Comparison of ENCODE assay signal across 15 cellular contexts in genomic region chr12:75364918-75365317, GRCh38. TPM values are rescaled to one million over a fixed set of nuclear protein-coding genes. Genes with fewer than 3 reads are reported as not detected.
DNase-seq lines count a peak whose midpoint lies in the region; ATAC-seq and TF ChIP-seq lines count a peak whose summit lies in the region.
"Had no signal": no experiment of that assay in that cellular context is flagged by ENCODE, and none has a peak within 500 bp of the region (broad histone marks: within the 10 kb centered on the region; RNA-seq: fewer than 3 reads in every experiment).

No MANE protein-coding gene starts in this region.

- no peak for ATAC-seq in HG03139 (IDR thresholded peaks at IDR 0.05; ENCODE audit: unreplicated experiment)
- ATAC-seq: stimulated activated naive CD8-positive, alpha-beta T cell treated with anti-CD3 and anti-CD28 coated beads, Interleukin-15, Interleukin-2, amounts not matched to agents 100 U/mL and 50 U/mL, for 24 hours had no signal

- H3K9me3 ChIP-seq in left ventricle myocardium inferior (replicated peaks) (no peaks in the 10 kb centered on the region), tibial nerve (no peaks in the 10 kb centered on the region)
- H3K9me3 ChIP-seq: SJSA1 had no signal

- TF ChIP-seq EP300 in tibial nerve (IDR thresholded peaks at IDR 0.05) = no peak

- DNase-seq in AML-193 (lab: John Stamatoyannopoulos, UW) (peak; percentile 75 to 79), HFF-Myc (ENCODE audit: extremely low read depth, low read depth) (peak; percentile 42), OCI-M1 (lab: John Stamatoyannopoulos, UW) (peak; percentile 87), left ventricle myocardium inferior (no peak), DMS153 (lab: John Stamatoyannopoulos, UW) (no peak), NCI-H187 (lab: John Stamatoyannopoulos, UW) (no peak), tibial nerve (ENCODE audit: low spot score in 2 of 2) (no peak)
- DNase-seq: cortex of kidney; islet precursor cell; stimulated activated naive CD8-positive, alpha-beta T cell treated with anti-CD3 and anti-CD28 coated beads, Interleukin-15, Interleukin-2, amounts not matched to agents 100 U/mL and 50 U/mL, for 24 hours had no signal

- intact Hi-C loops in left ventricle myocardium inferior (cut with micrococcal nuclease) = no loop called here

- no peak for TF ChIP-seq CTCF in HFF-Myc (IDR thresholded peaks at IDR 0.05; ENCODE audit: low read depth, low read length, missing control alignments)
- TF ChIP-seq CTCF in left ventricle myocardium inferior (IDR thresholded peaks at IDR 0.05; ENCODE audit: borderline replicate concordance) = no peak
- no peak for TF ChIP-seq CTCF in tibial nerve (IDR thresholded peaks at IDR 0.05)

- no peaks in the 10 kb centered on the region for H3K36me3 ChIP-seq in left ventricle myocardium inferior
- H3K36me3 ChIP-seq in tibial nerve = peaks cover 0 to 9% (median 0%) of the 10 kb centered on the region in 3 donors
- H3K36me3 ChIP-seq: SJSA1 had no signal

- no peak for TF ChIP-seq POLR2A in tibial nerve (IDR thresholded peaks at IDR 0.05)

- peaks cover 13% of the 10 kb centered on the region for H3K4me1 ChIP-seq in left ventricle myocardium inferior
- peaks cover 0 to 12% (median 2%) of the 10 kb centered on the region in 4 donors for H3K4me1 ChIP-seq in tibial nerve
- H3K4me1 ChIP-seq: SJSA1 had no signal

- H3K4me3 ChIP-seq in HFF-Myc (replicated peaks; ENCODE audit: low read depth, low read length) = no peak overlapping the region
- H3K4me3 ChIP-seq in left ventricle myocardium inferior = no peak overlapping the region
- no peak overlapping the region for H3K4me3 ChIP-seq in tibial nerve
- H3K4me3 ChIP-seq: SJSA1 had no signal

- H3K27ac ChIP-seq in left ventricle myocardium inferior (replicated peaks) (peak overlapping the region; percentile 56), tibial nerve (no peak overlapping the region)
- H3K27ac ChIP-seq: SJSA1 had no signal

- H3K27me3 ChIP-seq in left ventricle myocardium inferior (ENCODE audit: low read depth) (no peaks in the 10 kb centered on the region), tibial nerve (no peaks in the 10 kb centered on the region)
- H3K27me3 ChIP-seq: SJSA1 had no signal

RNA-seq across cellular contexts. Expression of gene GLIPR1L2, which starts 26.0 kb away (rescaled TPM):
- total RNA-seq in left ventricle myocardium inferior = 1.5 TPM
- total RNA-seq in tibial nerve = 1 to 10 TPM in 3 of 4 donors, under 1 TPM in 1; 0.20 to 3.3 (median 1.7) TPM
- total RNA-seq: M059J had no signal

RNA-seq across cellular contexts. Expression of gene GLIPR1L1, which starts 30.4 kb away (rescaled TPM):
- not detected for total RNA-seq in left ventricle myocardium inferior
- total RNA-seq in tibial nerve = not detected
- total RNA-seq: fibroblast of lung, M059J, NCI-H460, SJSA1 had no signal

RNA-seq across cellular contexts. Expression of gene CAPS2, which starts 34.8 kb away (rescaled TPM):
- total RNA-seq in left ventricle myocardium inferior (13.4 TPM), tibial nerve (10 to 100 TPM; 18.8 to 33.0 (median 30.9) TPM)

Comparison
In these comparisons a context has a peak if more than half of its experiments do, and no peak if none do; other contexts are left out.
1. DNase-seq: peak in AML-193 (2 of 2), HFF-Myc (single experiment) and OCI-M1 (single experiment); none in left ventricle myocardium inferior (single experiment), DMS153 (single experiment), NCI-H187 (0 of 2) and tibial nerve (0 of 2).